In genomic region chr15:73991726-73992593, GRCh38 we compare ENCODE assay signal across 1 cellular context.
TF ChIP-seq lines count a peak whose summit lies in the region.

A gene with protein sequence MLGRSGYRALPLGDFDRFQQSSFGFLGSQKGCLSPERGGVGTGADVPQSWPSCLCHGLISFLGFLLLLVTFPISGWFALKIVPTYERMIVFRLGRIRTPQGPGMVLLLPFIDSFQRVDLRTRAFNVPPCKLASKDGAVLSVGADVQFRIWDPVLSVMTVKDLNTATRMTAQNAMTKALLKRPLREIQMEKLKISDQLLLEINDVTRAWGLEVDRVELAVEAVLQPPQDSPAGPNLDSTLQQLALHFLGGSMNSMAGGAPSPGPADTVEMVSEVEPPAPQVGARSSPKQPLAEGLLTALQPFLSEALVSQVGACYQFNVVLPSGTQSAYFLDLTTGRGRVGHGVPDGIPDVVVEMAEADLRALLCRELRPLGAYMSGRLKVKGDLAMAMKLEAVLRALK (minus strand): TSS chr15:73992295. CDS start chr15:73992223, 72 bp downstream.

TF ChIP-seq in GM23338, 12 proteins besides CTCF, POLR2A, EP300 and RAD21 (continued from another document):
- TF ChIP-seq, protein P1, sequence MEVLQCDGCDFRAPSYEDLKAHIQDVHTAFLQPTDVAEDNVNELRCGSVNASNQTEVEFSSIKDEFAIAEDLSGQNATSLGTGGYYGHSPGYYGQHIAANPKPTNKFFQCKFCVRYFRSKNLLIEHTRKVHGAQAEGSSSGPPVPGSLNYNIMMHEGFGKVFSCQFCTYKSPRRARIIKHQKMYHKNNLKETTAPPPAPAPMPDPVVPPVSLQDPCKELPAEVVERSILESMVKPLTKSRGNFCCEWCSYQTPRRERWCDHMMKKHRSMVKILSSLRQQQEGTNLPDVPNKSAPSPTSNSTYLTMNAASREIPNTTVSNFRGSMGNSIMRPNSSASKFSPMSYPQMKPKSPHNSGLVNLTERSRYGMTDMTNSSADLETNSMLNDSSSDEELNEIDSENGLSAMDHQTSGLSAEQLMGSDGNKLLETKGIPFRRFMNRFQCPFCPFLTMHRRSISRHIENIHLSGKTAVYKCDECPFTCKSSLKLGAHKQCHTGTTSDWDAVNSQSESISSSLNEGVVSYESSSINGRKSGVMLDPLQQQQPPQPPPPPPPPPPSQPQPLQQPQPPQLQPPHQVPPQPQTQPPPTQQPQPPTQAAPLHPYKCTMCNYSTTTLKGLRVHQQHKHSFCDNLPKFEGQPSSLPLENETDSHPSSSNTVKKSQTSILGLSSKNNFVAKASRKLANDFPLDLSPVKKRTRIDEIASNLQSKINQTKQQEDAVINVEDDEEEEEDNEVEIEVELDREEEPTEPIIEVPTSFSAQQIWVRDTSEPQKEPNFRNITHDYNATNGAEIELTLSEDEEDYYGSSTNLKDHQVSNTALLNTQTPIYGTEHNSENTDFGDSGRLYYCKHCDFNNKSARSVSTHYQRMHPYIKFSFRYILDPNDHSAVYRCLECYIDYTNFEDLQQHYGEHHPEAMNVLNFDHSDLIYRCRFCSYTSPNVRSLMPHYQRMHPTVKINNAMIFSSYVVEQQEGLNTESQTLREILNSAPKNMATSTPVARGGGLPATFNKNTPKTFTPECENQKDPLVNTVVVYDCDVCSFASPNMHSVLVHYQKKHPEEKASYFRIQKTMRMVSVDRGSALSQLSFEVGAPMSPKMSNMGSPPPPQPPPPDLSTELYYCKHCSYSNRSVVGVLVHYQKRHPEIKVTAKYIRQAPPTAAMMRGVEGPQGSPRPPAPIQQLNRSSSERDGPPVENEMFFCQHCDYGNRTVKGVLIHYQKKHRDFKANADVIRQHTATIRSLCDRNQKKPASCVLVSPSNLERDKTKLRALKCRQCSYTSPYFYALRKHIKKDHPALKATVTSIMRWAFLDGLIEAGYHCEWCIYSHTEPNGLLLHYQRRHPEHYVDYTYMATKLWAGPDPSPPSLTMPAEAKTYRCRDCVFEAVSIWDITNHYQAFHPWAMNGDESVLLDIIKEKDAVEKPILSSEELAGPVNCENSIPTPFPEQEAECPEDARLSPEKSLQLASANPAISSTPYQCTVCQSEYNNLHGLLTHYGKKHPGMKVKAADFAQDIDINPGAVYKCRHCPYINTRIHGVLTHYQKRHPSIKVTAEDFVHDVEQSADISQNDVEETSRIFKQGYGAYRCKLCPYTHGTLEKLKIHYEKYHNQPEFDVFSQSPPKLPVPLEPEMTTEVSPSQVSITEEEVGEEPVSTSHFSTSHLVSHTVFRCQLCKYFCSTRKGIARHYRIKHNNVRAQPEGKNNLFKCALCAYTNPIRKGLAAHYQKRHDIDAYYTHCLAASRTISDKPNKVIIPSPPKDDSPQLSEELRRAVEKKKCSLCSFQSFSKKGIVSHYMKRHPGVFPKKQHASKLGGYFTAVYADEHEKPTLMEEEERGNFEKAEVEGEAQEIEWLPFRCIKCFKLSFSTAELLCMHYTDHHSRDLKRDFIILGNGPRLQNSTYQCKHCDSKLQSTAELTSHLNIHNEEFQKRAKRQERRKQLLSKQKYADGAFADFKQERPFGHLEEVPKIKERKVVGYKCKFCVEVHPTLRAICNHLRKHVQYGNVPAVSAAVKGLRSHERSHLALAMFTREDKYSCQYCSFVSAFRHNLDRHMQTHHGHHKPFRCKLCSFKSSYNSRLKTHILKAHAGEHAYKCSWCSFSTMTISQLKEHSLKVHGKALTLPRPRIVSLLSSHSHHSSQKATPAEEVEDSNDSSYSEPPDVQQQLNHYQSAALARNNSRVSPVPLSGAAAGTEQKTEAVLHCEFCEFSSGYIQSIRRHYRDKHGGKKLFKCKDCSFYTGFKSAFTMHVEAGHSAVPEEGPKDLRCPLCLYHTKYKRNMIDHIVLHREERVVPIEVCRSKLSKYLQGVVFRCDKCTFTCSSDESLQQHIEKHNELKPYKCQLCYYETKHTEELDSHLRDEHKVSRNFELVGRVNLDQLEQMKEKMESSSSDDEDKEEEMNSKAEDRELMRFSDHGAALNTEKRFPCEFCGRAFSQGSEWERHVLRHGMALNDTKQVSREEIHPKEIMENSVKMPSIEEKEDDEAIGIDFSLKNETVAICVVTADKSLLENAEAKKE (CRISPR knock-in tag; IDR thresholded peaks at IDR 0.05): no peak
- TF ChIP-seq EZH2phosphoT487 (IDR thresholded peaks at IDR 0.05; ENCODE audit: unreplicated experiment) (no peak), STAT1 (IDR thresholded peaks at IDR 0.05; ENCODE audit: unreplicated experiment) (no peak)
